25 cellular contexts compared by ENCODE assay signal in the genomic region with DNA sequence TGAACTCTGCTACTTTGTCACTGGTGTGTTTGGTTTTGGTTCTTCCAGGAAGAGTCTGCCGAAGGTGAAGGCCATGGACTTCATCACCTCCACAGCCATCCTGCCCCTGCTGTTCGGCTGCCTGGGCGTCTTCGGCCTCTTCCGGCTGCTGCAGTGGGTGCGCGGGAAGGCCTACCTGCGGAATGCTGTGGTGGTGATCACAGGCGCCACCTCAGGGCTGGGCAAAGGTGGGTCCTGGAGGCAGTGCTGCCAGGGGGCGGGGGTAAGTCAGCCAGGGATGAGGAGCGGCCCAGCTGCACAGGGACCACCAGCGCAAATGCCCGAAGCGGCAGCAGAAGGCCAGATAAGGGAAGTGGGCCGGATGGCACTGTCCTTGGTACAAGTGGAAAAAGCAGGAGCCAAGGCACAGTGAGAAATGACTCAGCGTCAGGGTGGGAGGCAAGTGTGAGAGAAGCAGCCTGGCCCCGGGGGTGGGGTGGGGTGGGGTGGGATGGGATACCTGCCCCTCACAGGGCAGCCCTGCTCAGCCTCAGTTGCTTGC. TPM values are rescaled to one million over a fixed set of nuclear protein-coding genes. Genes with fewer than 3 reads are reported as not detected.
DNase-seq lines count a peak whose midpoint lies in the region; ATAC-seq, FAIRE-seq and TF ChIP-seq lines count a peak whose summit lies in the region.
"Had no signal": no experiment of that assay in that cellular context is flagged by ENCODE, and none has a peak within 500 bp of the region (broad histone marks: within the 10 kb centered on the region; RNA-seq: fewer than 3 reads in every experiment).

No MANE protein-coding gene starts in this region.

- peak; percentile 41 for FAIRE-seq in GM12891 (lab: Jason Lieb, UNC)
- FAIRE-seq: bronchial epithelial cell, endometrium had no signal

- H3K4me3 Mint-ChIP-seq in activated T-cell treated with anti-CD3 and anti-CD28 coated beads, Interleukin-2, amount 50 U/mL, for 24 hours, result no peak overlapping the region
- H3K4me3 Mint-ChIP-seq: B cell, nephron progenitor cell had no signal

- no peaks in the 10 kb centered on the region for H3K9me3 Mint-ChIP-seq in activated T-cell treated with anti-CD3 and anti-CD28 coated beads, Interleukin-2, amount 50 U/mL, for 24 hours
- H3K9me3 Mint-ChIP-seq: nephron progenitor cell had no signal

- in situ Hi-C loops in gastrocnemius medialis (cut with MboI; ENCODE audit: low sequenced_read_pairs in 4 of 4), result no loop called here

- ATAC-seq in gastrocnemius medialis, result no peak
- no peak for ATAC-seq in GM21825 (IDR thresholded peaks at IDR 0.05; ENCODE audit: unreplicated experiment)
- ATAC-seq: lower lobe of right lung had no signal

- TF ChIP-seq CTCF in gastrocnemius medialis (IDR thresholded peaks at IDR 0.05 in 4 of 5, conservative IDR thresholded peaks at IDR 0.05 in 1 of 5), result no peak

- H3K4me3 ChIP-seq in gastrocnemius medialis, result no peak overlapping the region
- H3K4me3 ChIP-seq: coronary artery, HAP-1, lower lobe of right lung, SK-N-MC had no signal

- intact Hi-C loops in gastrocnemius medialis (cut with DNase I; ENCODE audit: low total_unique reads), result loop anchor here (2.0 kb wide), 1 partner anchor 29 kb away; no protein-coding TSS in a partner anchor

- TF ChIP-seq POLR2A in GM12891 (IDR thresholded peaks at IDR 0.05; ENCODE audit: low read depth, low read length) (no peak), gastrocnemius medialis (IDR thresholded peaks at IDR 0.05) (no peak)

- H3K36me3 Mint-ChIP-seq in activated T-cell treated with anti-CD3 and anti-CD28 coated beads, Interleukin-2, amount 50 U/mL, for 24 hours (ENCODE audit: low read depth), result peaks cover 36% of the 10 kb centered on the region

- H3K4me1 ChIP-seq in gastrocnemius medialis, result peaks cover 76 to 80% of the 10 kb centered on the region in 2 donors
- H3K4me1 ChIP-seq: HAP-1 had no signal

- H3K36me3 ChIP-seq in gastrocnemius medialis, result no peaks in the 10 kb centered on the region
- H3K36me3 ChIP-seq: HAP-1 had no signal

- H3K27ac ChIP-seq in gastrocnemius medialis, result peak overlapping the region; percentile 92 to 98 (median 96)
- H3K27ac ChIP-seq: lower lobe of right lung, SK-N-MC, VCaP had no signal

- no peaks in the 10 kb centered on the region for H3K27me3 ChIP-seq in gastrocnemius medialis

- peaks cover 21% of the 10 kb centered on the region for H3K4me1 Mint-ChIP-seq in activated T-cell treated with anti-CD3 and anti-CD28 coated beads, Interleukin-2, amount 50 U/mL, for 24 hours (ENCODE audit: low read depth)
- H3K4me1 Mint-ChIP-seq: nephron progenitor cell had no signal

- H3K27me3 Mint-ChIP-seq in activated T-cell treated with anti-CD3 and anti-CD28 coated beads, Interleukin-2, amount 50 U/mL, for 24 hours, result no peaks in the 10 kb centered on the region
- H3K27me3 Mint-ChIP-seq: B cell had no signal

- peak overlapping the region; percentile 84 for H3K27ac Mint-ChIP-seq in activated T-cell treated with anti-CD3 and anti-CD28 coated beads, Interleukin-2, amount 50 U/mL, for 24 hours
- H3K27ac Mint-ChIP-seq: nephron progenitor cell had no signal

- no peaks in the 10 kb centered on the region for H3K9me3 ChIP-seq in gastrocnemius medialis
- H3K9me3 ChIP-seq: HAP-1, lower lobe of right lung had no signal

- DNase-seq in activated T-cell treated with anti-CD3 and anti-CD28 coated beads, Interleukin-2, amount 50 U/mL, for 24 hours, result no peak
- no peak for DNase-seq in activated T-cell treated with anti-CD3 and anti-CD28 coated beads, Interleukin-2, amount 50 U/mL, for 48 hours
- DNase-seq in GM12891 (ENCODE audit: insufficient read length, low spot score) (no peak), ecto neural progenitor cell (ENCODE audit: low spot score) (peak; percentile 39), gastrocnemius medialis (no peak), NCI-H510A (lab: John Stamatoyannopoulos, UW) (no peak), COLO668 (lab: John Stamatoyannopoulos, UW; ENCODE audit: unreplicated experiment) (no peak)
- DNase-seq: activated naive CD4-positive, alpha-beta T cell treated with Interleukin-2 at 50 U/mL for 16 hours; activated T-cell treated with anti-CD3 and anti-CD28 coated beads for 4 hours; GF-D8; KG1; lower lobe of right lung; NCI-H1417 treated with DMSO at 0.1 percent for 48 hours; NCI-H524; nephron progenitor cell; substantia nigra; T-helper 2 cell had no signal

TF ChIP-seq in GM12891, 5 proteins besides CTCF, POLR2A, EP300 and RAD21:
- no peak for TF ChIP-seq SPI1 (IDR thresholded peaks at IDR 0.05; ENCODE audit: low read depth, low read length)
- TF ChIP-seq POU2F2 (IDR thresholded peaks at IDR 0.05; ENCODE audit: low read depth, low read length), result no peak
- TF ChIP-seq PAX5 (IDR thresholded peaks at IDR 0.05; ENCODE audit: insufficient read depth, low read length, severe bottlenecking), result no peak
- TF ChIP-seq POLR2AphosphoS5 (IDR thresholded peaks at IDR 0.05; ENCODE audit: low read depth, low read length), result no peak
- TF ChIP-seq TAF1 (IDR thresholded peaks at IDR 0.05; ENCODE audit: low read depth, low read length), result no peak

RNA-seq across cellular contexts. Expression of gene TMEM11, which starts 41.9 kb away (rescaled TPM):
- polyA plus RNA-seq in GM12891 (2012; ENCODE audit: low read depth, missing spikeins), result 21.1 TPM
- 100 to 1,000 TPM in 2 of 4 donors, 10 to 100 TPM in 2; 70.6 to 131 (median 90.9) TPM for total RNA-seq in gastrocnemius medialis

RNA-seq across cellular contexts. Expression of gene DHRS7B, which starts 45.3 kb away (rescaled TPM):
- polyA plus RNA-seq in GM12891 (2012; ENCODE audit: low read depth, missing spikeins), result 11.0 TPM
- total RNA-seq in gastrocnemius medialis, result 10 to 100 TPM; 35.7 to 73.2 (median 43.2) TPM
